10 cellular contexts compared by ENCODE assay signal in genomic region chr15:40512440-40512839, GRCh38. TPM values are rescaled to one million over a fixed set of nuclear protein-coding genes. Genes with fewer than 3 reads are reported as not detected.
A peak's percentile ranks its signal among the peaks of the same experiment; 100 is the strongest.
DNase-seq lines count a peak whose midpoint lies in the region; FAIRE-seq and TF ChIP-seq lines count a peak whose summit lies in the region.
"Had no signal": no experiment of that assay in that cellular context is flagged by ENCODE, and none has a peak within 500 bp of the region (broad histone marks: within the 10 kb centered on the region; RNA-seq: fewer than 3 reads in every experiment).

No MANE protein-coding gene starts in this region.

- H2AFZ ChIP-seq in H1 (ENCODE audit: low read length), result peak overlapping the region; percentile 79

- peak overlapping the region; percentile 48 for H3K4me3 Mint-ChIP-seq in activated CD4-positive, alpha-beta T cell treated with anti-CD3 and anti-CD28 coated beads, Interleukin-2, amount 10 ng/mL, durations not matched to agents 7 days and 5 days
- peak overlapping the region; percentile 83 for H3K4me3 Mint-ChIP-seq in progenitor cell of endocrine pancreas (ENCODE audit: low read depth)

- 98% methylated on average over 2 of the region's 2 CpGs; no CpG with 5 or more reads in 1 of the 2 experiments for WGBS in H1 (ENCODE audit: extremely low coverage in 1 of 2, insufficient coverage in 1 of 2, insufficient read length in 1 of 2, insufficient replicate concordance in 2 of 2, low coverage in 1 of 2, low lambda C conversion rate in 2 of 2, missing lambda C conversion rate in 1 of 2), 2 experiments

- H2BK12ac ChIP-seq in H1 (ENCODE audit: low read depth, low read length), result peak overlapping the region; percentile 90

- CTCF ChIA-PET in activated CD4-positive, alpha-beta T cell treated with anti-CD3 and anti-CD28 coated beads, Interleukin-2, amount 10 ng/mL, durations not matched to agents 7 days and 5 days (lab: Charles Lee), result no interaction called here
- CTCF ChIA-PET in RWPE1 (lab: Yijun Ruan, JAX) (no interaction called here), H1 (lab: Charles Lee; ENCODE audit: partially characterized antibody) (interaction anchor here (0.7 to 1.0 kb wide), 2 partner anchors 87 to 382 kb away, joined by 3 read pairs; partner anchors contain the start of gene VPS18)

- H4K91ac ChIP-seq in H1 (replicated peaks; ENCODE audit: insufficient read length, low read length), result peak overlapping the region; percentile 31

- peak overlapping the region; percentile 61; the same call in 1 of the 2 replicates for H2BK15ac ChIP-seq in H1 (ENCODE audit: low read length)

- H2BK120ac ChIP-seq in H1 (replicated peaks; ENCODE audit: low read depth, low read length), result no peak overlapping the region

- H2BK5ac ChIP-seq in H1 (ENCODE audit: low read depth, low read length), result no peak overlapping the region

- H3K27ac ChIP-seq in RWPE1 (peak overlapping the region; percentile 43), H1 (ENCODE audit: low read depth, low read length) (no peak overlapping the region)

- H3K23ac ChIP-seq in H1 (ENCODE audit: insufficient read length), result no peak overlapping the region

- 0 out of 2 replicates have a peak overlapping the region, but pooled peaks have one; percentile 86 for H2AK5ac ChIP-seq in H1 (ENCODE audit: low read depth, low read length)

- TF ChIP-seq RAD21 in H1 (IDR thresholded peaks at IDR 0.05 in 1 of 2, conservative IDR thresholded peaks at IDR 0.05 in 1 of 2; ENCODE audit: low read depth in 2 of 2, low read length in 2 of 2), result no peak

- peaks cover 0 to 30% (median 24%) of the 10 kb centered on the region in 4 experiments; a peak in 6 of 7 replicates for H3K27me3 ChIP-seq in H1 (replicated peaks in 1 of 4; ENCODE audit: control insufficient read depth in 3 of 4, extremely low read depth in 1 of 4, insufficient read depth in 3 of 4, low read length in 3 of 4)

- no peak for FAIRE-seq in H1 (lab: Jason Lieb, UNC)

- no peaks in the 10 kb centered on the region for H3K36me3 Mint-ChIP-seq in activated CD4-positive, alpha-beta T cell treated with anti-CD3 and anti-CD28 coated beads, Interleukin-2, amount 10 ng/mL, durations not matched to agents 7 days and 5 days (ENCODE audit: low read depth)
- H3K36me3 Mint-ChIP-seq in progenitor cell of endocrine pancreas (ENCODE audit: insufficient read depth), result no peaks in the 10 kb centered on the region

- H3K4me2 ChIP-seq in H1 (ENCODE audit: insufficient read depth in 1 of 2, low read depth in 2 of 2, low read length in 2 of 2), result peak overlapping the region in 1 of 2 experiments; percentile 80; a peak in 2 of 4 replicates

- TF ChIP-seq CTCF in RWPE1 (conservative IDR thresholded peaks at IDR 0.05; ENCODE audit: low read depth) (no peak), H1 (IDR thresholded peaks at IDR 0.05; ENCODE audit: control extremely low read depth in 1 of 3, insufficient read depth in 1 of 3, low read depth in 1 of 3, low read length in 3 of 3) (no peak), progenitor cell of endocrine pancreas (IDR thresholded peaks at IDR 0.05; ENCODE audit: unreplicated experiment) (no peak)

- H3K23me2 ChIP-seq in H1 (ENCODE audit: low read depth, low read length), result peaks cover 9% of the 10 kb centered on the region

- H3K4me1 ChIP-seq in H1 (replicated peaks in 1 of 4; ENCODE audit: control insufficient read depth in 3 of 4, insufficient read depth in 4 of 4, low read length in 3 of 4), result peaks cover 4 to 11% (median 10%) of the 10 kb centered on the region in 4 experiments; a peak in 6 of 7 replicates

- peak overlapping the region; percentile 97 for H3K18ac ChIP-seq in H1 (ENCODE audit: extremely low read depth, low read length)

- no peaks in the 10 kb centered on the region for H4K20me1 ChIP-seq in H1 (replicated peaks in 1 of 2; ENCODE audit: control insufficient read depth in 1 of 2, insufficient read depth in 2 of 2, low read length in 2 of 2)

- no peak for TF ChIP-seq EP300 in H1 (IDR thresholded peaks at IDR 0.05; ENCODE audit: borderline replicate concordance in 1 of 2, low read depth in 2 of 2, low read length in 2 of 2)

- TF ChIP-seq POLR2A in H1 (IDR thresholded peaks at IDR 0.05; ENCODE audit: control extremely low read depth in 1 of 2, low read depth in 2 of 2, low read length in 2 of 2), result no peak

- no peaks in the 10 kb centered on the region for H3K9me3 ChIP-seq in H1 (ENCODE audit: insufficient read depth in 2 of 2, low read depth in 1 of 2, low read length in 1 of 2)

- no peaks in the 10 kb centered on the region for H3K79me2 ChIP-seq in H1 (ENCODE audit: control insufficient read depth in 1 of 2, insufficient read depth in 2 of 2, low read length in 2 of 2)

- H3K27ac Mint-ChIP-seq in activated CD4-positive, alpha-beta T cell treated with anti-CD3 and anti-CD28 coated beads, Interleukin-2, amount 10 ng/mL, durations not matched to agents 7 days and 5 days, result no peak overlapping the region
- peak overlapping the region; percentile 31 for H3K27ac Mint-ChIP-seq in progenitor cell of endocrine pancreas

- no peaks in the 10 kb centered on the region for H3K79me1 ChIP-seq in H1 (ENCODE audit: low read depth, low read length)

- no peak for DNase-seq in activated CD4-positive, alpha-beta T cell treated with anti-CD3 and anti-CD28 coated beads, Interleukin-2, amount 10 ng/mL, durations not matched to agents 7 days and 5 days
- no peak for DNase-seq in activated CD4-positive, alpha-beta T cell treated with anti-CD3 and anti-CD28 coated beads, Interleukin-2, amount 50 U/mL, for 48 hours
- DNase-seq in RWPE1 (ENCODE audit: low spot score), result no peak
- DNase-seq in H1 (ENCODE audit: low read depth in 1 of 2, low spot score in 2 of 2), result no peak
- DNase-seq in progenitor cell of endocrine pancreas (ENCODE audit: low spot score, unreplicated experiment), result no peak
- no peak for DNase-seq in NCI-H446 (lab: John Stamatoyannopoulos, UW)
- no peak for DNase-seq in HPDE6-E6E7 (ENCODE audit: extremely low spot score)
- DNase-seq in NCI-H2196 (lab: John Stamatoyannopoulos, UW; ENCODE audit: unreplicated experiment), result no peak
- DNase-seq: RPMI8226, trophoblast cell had no signal

- H2BK20ac ChIP-seq in H1 (ENCODE audit: low read length), result 0 out of 2 replicates have a peak overlapping the region, but pooled peaks have one; percentile 55

- POLR2A ChIA-PET in activated CD4-positive, alpha-beta T cell treated with anti-CD3 and anti-CD28 coated beads, Interleukin-2, amount 10 ng/mL, durations not matched to agents 7 days and 5 days (lab: Charles Lee), result no interaction called here
- POLR2A ChIA-PET in RWPE1 (lab: Yijun Ruan, JAX; ENCODE audit: low non-redundant PET), result no interaction called here
- POLR2A ChIA-PET in H1 (lab: Charles Lee; ENCODE audit: partially characterized antibody), result interaction anchor here (0.6 to 1.2 kb wide), 4 partner anchors 42 to 167 kb away, joined by 3 to 4 read pairs (median 3); no protein-coding TSS in a partner anchor

- H4K5ac ChIP-seq in H1 (ENCODE audit: insufficient read length, low read depth, low read length), result no peak overlapping the region

- no peak overlapping the region for H3K56ac ChIP-seq in H1 (replicated peaks; ENCODE audit: insufficient read length, low read depth, low read length)

- H3K4me1 Mint-ChIP-seq in activated CD4-positive, alpha-beta T cell treated with anti-CD3 and anti-CD28 coated beads, Interleukin-2, amount 10 ng/mL, durations not matched to agents 7 days and 5 days, result peaks cover 17% of the 10 kb centered on the region
- peaks cover 8% of the 10 kb centered on the region for H3K4me1 Mint-ChIP-seq in progenitor cell of endocrine pancreas (ENCODE audit: low read depth)

- no peak overlapping the region for H3K9ac ChIP-seq in H1 (replicated peaks in 1 of 4; ENCODE audit: extremely low read depth in 1 of 4, low read depth in 3 of 4, low read length in 3 of 4)

- H3K9me3 Mint-ChIP-seq in activated CD4-positive, alpha-beta T cell treated with anti-CD3 and anti-CD28 coated beads, Interleukin-2, amount 10 ng/mL, durations not matched to agents 7 days and 5 days, result no peaks in the 10 kb centered on the region
- no peaks in the 10 kb centered on the region for H3K9me3 Mint-ChIP-seq in progenitor cell of endocrine pancreas (ENCODE audit: low read depth)

- peak overlapping the region in 1 of 4 experiments; percentile 58; a peak in 1 of 8 replicates for H3K4me3 ChIP-seq in H1 (ENCODE audit: extremely low read depth in 1 of 4, insufficient read depth in 2 of 4, low read depth in 3 of 4, low read length in 4 of 4)

- no peaks in the 10 kb centered on the region for H3K36me3 ChIP-seq in H1 (ENCODE audit: control insufficient read depth in 2 of 4, insufficient read depth in 4 of 4, low read length in 3 of 4)

- H3K14ac ChIP-seq in H1 (ENCODE audit: insufficient read length), result no peak overlapping the region

- no peak overlapping the region for H3K4ac ChIP-seq in H1 (replicated peaks; ENCODE audit: insufficient read length, low read depth, low read length)

- no peak overlapping the region for H4K8ac ChIP-seq in H1 (ENCODE audit: extremely low read depth, insufficient read depth, low read length)

- peaks cover 60% of the 10 kb centered on the region for H3K27me3 Mint-ChIP-seq in activated CD4-positive, alpha-beta T cell treated with anti-CD3 and anti-CD28 coated beads, Interleukin-2, amount 10 ng/mL, durations not matched to agents 7 days and 5 days
- peaks cover 62% of the 10 kb centered on the region for H3K27me3 Mint-ChIP-seq in progenitor cell of endocrine pancreas

RNA-seq across cellular contexts. Expression of gene CHST14, which starts 41.7 kb away (rescaled TPM):
- 10 to 100 TPM; 14.3 to 14.6 TPM for total RNA-seq in activated CD4-positive, alpha-beta T cell treated with anti-CD3 and anti-CD28 coated beads, Interleukin-2, amount 10 ng/mL, durations not matched to agents 7 days and 5 days
- total RNA-seq in H1 (2021; fragmentation: NEBNext Ultra II Directional; extraction: Animal tissue kit (Norgen Biotek cat#: 25700)), result 17.7 and 20.3 TPM in 2 replicates
- polyA plus RNA-seq in H1 (2011; rRNA removed), result 13.4 and 15.2 TPM in 2 replicates
- 10.0 TPM for polyA plus RNA-seq in H1 (2011; cell fraction: cytosol; rRNA removed)
- polyA plus RNA-seq in H1 (2011; cell fraction: nucleus; rRNA removed), result 14.9 TPM
- polyA plus RNA-seq in H1 (2012, experiment 1 of 2), result 16.1 to 20.5 TPM (median 18.5 TPM) in 4 replicates
- 21.7 TPM for polyA plus RNA-seq in H1 (2012, experiment 2 of 2)
- polyA plus RNA-seq in H1 (2013, experiment 1 of 2), result 19.8 TPM
- 20.1 TPM for polyA plus RNA-seq in H1 (2013, experiment 2 of 2)
- polyA minus RNA-seq in H1 (2011; rRNA and poly(A)+ RNA removed), result 7.0 and 8.4 TPM in 2 replicates
- 13.4 TPM for polyA minus RNA-seq in H1 (2011; cell fraction: cytosol; rRNA and poly(A)+ RNA removed)
- 6.5 TPM for polyA minus RNA-seq in H1 (2011; cell fraction: nucleus; rRNA and poly(A)+ RNA removed)
- 29.1 and 29.3 TPM in 2 replicates for total RNA-seq in progenitor cell of endocrine pancreas

RNA-seq across cellular contexts. Expression of gene CCDC32, which starts 52.4 kb away (rescaled TPM):
- 10 to 100 TPM; 17.0 to 22.7 TPM for total RNA-seq in activated CD4-positive, alpha-beta T cell treated with anti-CD3 and anti-CD28 coated beads, Interleukin-2, amount 10 ng/mL, durations not matched to agents 7 days and 5 days
- 10.2 and 12.1 TPM in 2 replicates for total RNA-seq in H1 (2021; fragmentation: NEBNext Ultra II Directional; extraction: Animal tissue kit (Norgen Biotek cat#: 25700))
- polyA plus RNA-seq in H1 (2011; rRNA removed), result 2.9 and 8.9 TPM in 2 replicates
- 6.4 TPM for polyA plus RNA-seq in H1 (2011; cell fraction: cytosol; rRNA removed)
- polyA plus RNA-seq in H1 (2011; cell fraction: nucleus; rRNA removed), result 3.2 TPM
- 7.0 to 17.9 TPM (median 11.7 TPM) in 4 replicates for polyA plus RNA-seq in H1 (2012, experiment 1 of 2)
- 9.9 TPM for polyA plus RNA-seq in H1 (2012, experiment 2 of 2)
- polyA plus RNA-seq in H1 (2013, experiment 1 of 2), result 7.2 TPM
- 7.2 TPM for polyA plus RNA-seq in H1 (2013, experiment 2 of 2)
- 14.3 and 25.0 TPM in 2 replicates for polyA minus RNA-seq in H1 (2011; rRNA and poly(A)+ RNA removed)
- 1.2 TPM for polyA minus RNA-seq in H1 (2011; cell fraction: cytosol; rRNA and poly(A)+ RNA removed)
- polyA minus RNA-seq in H1 (2011; cell fraction: nucleus; rRNA and poly(A)+ RNA removed), result 26.8 TPM
- total RNA-seq in progenitor cell of endocrine pancreas, result 21.7 and 22.2 TPM in 2 replicates

RNA-seq across cellular contexts. Expression of gene RPUSD2, which starts 56.7 kb away (rescaled TPM):
- 10 to 100 TPM in 1 of 2 experiments, 1 to 10 TPM in 1; 10.0 to 13.0 TPM for total RNA-seq in activated CD4-positive, alpha-beta T cell treated with anti-CD3 and anti-CD28 coated beads, Interleukin-2, amount 10 ng/mL, durations not matched to agents 7 days and 5 days
- 25.1 and 28.5 TPM in 2 replicates for total RNA-seq in H1 (2021; fragmentation: NEBNext Ultra II Directional; extraction: Animal tissue kit (Norgen Biotek cat#: 25700))
- polyA plus RNA-seq in H1 (2011; rRNA removed), result 14.5 and 19.9 TPM in 2 replicates
- 21.3 TPM for polyA plus RNA-seq in H1 (2011; cell fraction: cytosol; rRNA removed)
- 19.8 TPM for polyA plus RNA-seq in H1 (2011; cell fraction: nucleus; rRNA removed)
- polyA plus RNA-seq in H1 (2012, experiment 1 of 2), result 13.9 to 24.2 TPM (median 21.4 TPM) in 4 replicates
- polyA plus RNA-seq in H1 (2012, experiment 2 of 2), result 15.9 TPM
- polyA plus RNA-seq in H1 (2013, experiment 1 of 2), result 13.7 TPM
- 13.3 TPM for polyA plus RNA-seq in H1 (2013, experiment 2 of 2)
- polyA minus RNA-seq in H1 (2011; rRNA and poly(A)+ RNA removed), result 27.3 and 29.3 TPM in 2 replicates
- polyA minus RNA-seq in H1 (2011; cell fraction: cytosol; rRNA and poly(A)+ RNA removed), result 13.7 TPM
- polyA minus RNA-seq in H1 (2011; cell fraction: nucleus; rRNA and poly(A)+ RNA removed), result 8.3 TPM
- total RNA-seq in progenitor cell of endocrine pancreas, result 11.5 and 13.2 TPM in 2 replicates
